In the genomic region with DNA sequence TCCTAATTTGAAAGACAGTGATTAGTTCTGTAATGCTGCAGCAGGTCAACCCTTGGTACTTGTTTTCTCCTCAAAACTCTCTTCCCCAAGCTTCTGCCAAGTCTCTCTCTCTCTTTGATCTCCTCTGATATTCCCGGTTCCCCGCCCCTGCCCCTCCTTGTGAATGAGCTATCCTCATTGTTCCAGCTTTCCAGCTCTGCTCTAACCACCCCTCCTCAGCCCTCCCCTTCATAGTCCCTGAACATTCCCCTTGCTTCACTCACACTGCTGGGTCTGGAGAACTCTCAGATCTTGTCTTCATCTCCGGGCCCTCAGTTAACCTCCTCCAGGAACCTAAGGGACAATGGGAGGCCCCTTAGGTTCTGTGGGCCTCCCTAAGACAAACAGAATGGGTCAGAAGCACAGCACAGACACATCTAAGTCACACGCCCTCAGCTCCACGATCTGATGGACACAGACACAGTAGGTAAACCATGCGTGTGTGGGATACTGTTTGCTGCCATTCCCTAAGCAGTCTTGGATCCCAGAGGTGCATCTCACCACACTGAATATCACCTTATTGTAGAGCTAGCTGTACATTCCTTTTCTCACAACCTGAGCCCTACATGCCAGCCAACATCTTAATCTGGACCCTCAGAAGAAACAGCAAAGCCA, we compare ENCODE assay signal across 17 cellular contexts.
"Had no signal": no experiment of that assay in that cellular context is flagged by ENCODE, and none has a peak within 500 bp of the region (broad histone marks: within the 10 kb centered on the region; RNA-seq: fewer than 3 reads in every experiment).

No MANE protein-coding gene starts in this region.

- H3K27me3 Mint-ChIP-seq: activated CD4-positive, alpha-beta T cell treated with anti-CD3 and anti-CD28 coated beads for 36 hours; activated CD8-positive, alpha-beta T cell treated with anti-CD3 and anti-CD28 coated beads for 36 hours had no signal

- H3K79me2 ChIP-seq: parathyroid adenoma had no signal

- FAIRE-seq: small intestine had no signal

- H3K9ac ChIP-seq: parathyroid adenoma had no signal

- ATAC-seq: activated CD4-positive, alpha-beta T cell treated with anti-CD3 and anti-CD28 coated beads for 36 hours; activated CD8-positive, alpha-beta T cell treated with anti-CD3 and anti-CD28 coated beads for 36 hours; gastroesophageal sphincter; left ventricle myocardium superior had no signal

- H3K27ac Mint-ChIP-seq: activated CD4-positive, alpha-beta T cell treated with anti-CD3 and anti-CD28 coated beads for 36 hours; activated CD8-positive, alpha-beta T cell treated with anti-CD3 and anti-CD28 coated beads for 36 hours; activated naive CD4-positive, alpha-beta T cell treated with anti-CD3 and anti-CD28 coated beads for 36 hours; activated T-helper 1 cell treated with anti-CD3 and anti-CD28 coated beads, Interleukin-12 subunit alpha, Interleukin-12 subunit beta, Interleukin-2, Interleukin-4 antibody, amounts not matched to agents 30 ng/mL and 10 ng/mL and 1 ng/mL, durations not matched to agents 14 hours and 24 hours and 36 hours had no signal

- H3K36me3 ChIP-seq: gastroesophageal sphincter, thyroid gland had no signal

- H2AFZ ChIP-seq: parathyroid adenoma had no signal

- H3K9me3 Mint-ChIP-seq: activated CD8-positive, alpha-beta T cell treated with anti-CD3 and anti-CD28 coated beads for 36 hours; activated naive CD4-positive, alpha-beta T cell treated with anti-CD3 and anti-CD28 coated beads for 36 hours; activated T-helper 1 cell treated with anti-CD3 and anti-CD28 coated beads, Interleukin-12 subunit alpha, Interleukin-12 subunit beta, Interleukin-2, Interleukin-4 antibody, amounts not matched to agents 30 ng/mL and 10 ng/mL and 1 ng/mL, durations not matched to agents 14 hours and 24 hours and 36 hours had no signal

- H3K27me3 ChIP-seq: gastroesophageal sphincter, thyroid gland had no signal

- H3K4me3 Mint-ChIP-seq: activated CD4-positive, alpha-beta T cell treated with anti-CD3 and anti-CD28 coated beads for 36 hours; activated CD8-positive, alpha-beta T cell treated with anti-CD3 and anti-CD28 coated beads for 36 hours; activated naive CD4-positive, alpha-beta T cell treated with anti-CD3 and anti-CD28 coated beads for 36 hours; activated T-helper 1 cell treated with anti-CD3 and anti-CD28 coated beads, Interleukin-12 subunit alpha, Interleukin-12 subunit beta, Interleukin-2, Interleukin-4 antibody, amounts not matched to agents 30 ng/mL and 10 ng/mL and 1 ng/mL, durations not matched to agents 14 hours and 24 hours and 36 hours had no signal

- DNase-seq: activated CD4-positive, alpha-beta T cell treated with anti-CD3 and anti-CD28 coated beads for 36 hours; activated CD8-positive, alpha-beta T cell treated with anti-CD3 and anti-CD28 coated beads for 36 hours; activated naive CD4-positive, alpha-beta T cell treated with anti-CD3 and anti-CD28 coated beads for 36 hours; caudate nucleus; cortex of kidney; effector memory CD4-positive, alpha-beta T cell; left ventricle myocardium superior; mesenchymal stem cell; retina; small intestine; SW 1271; T-helper 9 cell; thyroid gland had no signal

- H3K4me3 ChIP-seq: gastroesophageal sphincter, thyroid gland had no signal

- H3K9me3 ChIP-seq: gastroesophageal sphincter, thyroid gland had no signal

- H3K27ac ChIP-seq: epithelial cell of prostate, gastroesophageal sphincter, parathyroid adenoma had no signal

- H3K4me1 Mint-ChIP-seq: activated CD4-positive, alpha-beta T cell treated with anti-CD3 and anti-CD28 coated beads for 36 hours had no signal
